ENCODE assay signal across 10 cellular contexts in genomic region chr7:2525931-2526630, GRCh38. TPM values are rescaled to one million over a fixed set of nuclear protein-coding genes. Genes with fewer than 3 reads are reported as not detected.
A peak's percentile ranks its signal among the peaks of the same experiment; 100 is the strongest.
DNase-seq lines count a peak whose midpoint lies in the region; ATAC-seq and TF ChIP-seq lines count a peak whose summit lies in the region.
"Had no signal": no experiment of that assay in that cellular context is flagged by ENCODE, and none has a peak within 500 bp of the region (broad histone marks: within the 10 kb centered on the region; RNA-seq: fewer than 3 reads in every experiment).

No MANE protein-coding gene starts in this region.

- TF ChIP-seq POLR2A in IMR-90 (IDR thresholded peaks at IDR 0.05; ENCODE audit: low read depth, low read length): no peak

- H3K4me3 ChIP-seq in IMR-90 (ENCODE audit: insufficient read depth, low read depth, low read length): no peak overlapping the region

- H3K27ac Mint-ChIP-seq in WTC11: peak overlapping the region; percentile 91
- peak overlapping the region in 1 of 2 donors; percentile 37 for H3K27ac Mint-ChIP-seq in natural killer cell treated with Interleukin-12 subunit alpha and Interleukin-12 subunit beta and Interleukin-15 and Interleukin-18, amount 100 ng/mL, for 72 hours

- H2AFZ ChIP-seq in IMR-90 (replicated peaks; ENCODE audit: low read length, poor library complexity): no peak overlapping the region

- no peak overlapping the region for H3K9ac ChIP-seq in IMR-90 (ENCODE audit: low read depth, low read length)

- H3K9me3 ChIP-seq in IMR-90 (ENCODE audit: control insufficient read depth, insufficient read depth, low read length): no peaks in the 10 kb centered on the region

- 0 out of 2 replicates have a peak overlapping the region, but pooled peaks have one; percentile 5 for H2AK5ac ChIP-seq in IMR-90 (ENCODE audit: low read depth, low read length)

- H3K9me3 Mint-ChIP-seq in WTC11: no peaks in the 10 kb centered on the region
- no peaks in the 10 kb centered on the region for H3K9me3 Mint-ChIP-seq in natural killer cell treated with Interleukin-12 subunit alpha and Interleukin-12 subunit beta and Interleukin-15 and Interleukin-18, amount 100 ng/mL, for 72 hours

- TF ChIP-seq CTCF in IMR-90 (conservative IDR thresholded peaks at IDR 0.05; ENCODE audit: low read depth, low read length) (no peak), WTC11 (IDR thresholded peaks at IDR 0.05) (no peak)

- no TSS peak for BruUV-seq in IMR-90 (replicated peaks; lab: Mats Ljungman, UMichigan)

- H3K23ac ChIP-seq in IMR-90 (ENCODE audit: low read depth, low read length): no peak overlapping the region

- H4K20me1 ChIP-seq in IMR-90 (ENCODE audit: insufficient read depth, low read length): no peaks in the 10 kb centered on the region

- H2BK120ac ChIP-seq in IMR-90 (ENCODE audit: low read depth, low read length): no peak overlapping the region

- H4K8ac ChIP-seq in IMR-90 (ENCODE audit: low read depth in 2 of 2, low read length in 2 of 2): no peak overlapping the region

- H3K27me3 Mint-ChIP-seq in WTC11 (ENCODE audit: low read depth): peaks cover 5% of the 10 kb centered on the region
- no peaks in the 10 kb centered on the region for H3K27me3 Mint-ChIP-seq in natural killer cell treated with Interleukin-12 subunit alpha and Interleukin-12 subunit beta and Interleukin-15 and Interleukin-18, amount 100 ng/mL, for 72 hours

- no peak overlapping the region for H2BK5ac ChIP-seq in IMR-90 (ENCODE audit: low read depth, low read length, poor library complexity, severe bottlenecking)

- H3K14ac ChIP-seq in IMR-90 (replicated peaks; ENCODE audit: low read depth, low read length): no peak overlapping the region

- no peaks in the 10 kb centered on the region for H3K9me1 ChIP-seq in IMR-90 (ENCODE audit: insufficient read depth, low read length)

- H3K79me1 ChIP-seq in IMR-90 (ENCODE audit: low read depth in 1 of 2, low read length in 2 of 2): peaks cover 0 to 6% of the 10 kb centered on the region in 2 experiments; a peak in 1 of 4 replicates

- CTCF ChIA-PET in IMR-90 (lab: Yijun Ruan, JAX) (no interaction called here), WTC11 (lab: Charles Lee) (interaction anchor here (0.9 to 7.1 kb wide), 9 partner anchors 28 to 184 kb away, joined by 3 to 65 read pairs (median 4); no protein-coding TSS in a partner anchor)

- H3K18ac ChIP-seq in IMR-90 (ENCODE audit: low read depth, low read length): no peak overlapping the region

- H3K27ac ChIP-seq in IMR-90 (ENCODE audit: insufficient read depth, low read length): no peak overlapping the region

- in situ Hi-C loops in IMR-90 (cut with MboI; ENCODE audit: low sequenced_read_pairs): no loop called here

- H3K4me1 Mint-ChIP-seq in WTC11: peaks cover 37% of the 10 kb centered on the region
- H3K4me1 Mint-ChIP-seq in natural killer cell treated with Interleukin-12 subunit alpha and Interleukin-12 subunit beta and Interleukin-15 and Interleukin-18, amount 100 ng/mL, for 72 hours (ENCODE audit: low read depth in 2 of 2): peaks cover 38 to 42% of the 10 kb centered on the region in 2 donors

- no peak for TF ChIP-seq RAD21 in IMR-90 (IDR thresholded peaks at IDR 0.05; ENCODE audit: low read length)

- H2BK20ac ChIP-seq in IMR-90 (ENCODE audit: low read depth, low read length): no peak overlapping the region

- H3K27me3 ChIP-seq in IMR-90 (ENCODE audit: control insufficient read depth, insufficient read depth, low read length): no peaks in the 10 kb centered on the region

- H3K36me3 Mint-ChIP-seq in WTC11: peaks cover 5% of the 10 kb centered on the region; the same call in 1 of the 2 replicates
- no peaks in the 10 kb centered on the region for H3K36me3 Mint-ChIP-seq in natural killer cell treated with Interleukin-12 subunit alpha and Interleukin-12 subunit beta and Interleukin-15 and Interleukin-18, amount 100 ng/mL, for 72 hours

- POLR2A ChIA-PET in IMR-90 (lab: Charles Lee; ENCODE audit: unreplicated experiment): no interaction called here
- POLR2A ChIA-PET in WTC11 (lab: Charles Lee): no interaction called here

- H2BK15ac ChIP-seq in IMR-90 (ENCODE audit: low read depth, low read length): no peak overlapping the region

- ATAC-seq in IMR-90 (ENCODE audit: low read depth) (no peak), WTC11 (no peak; the same call in 1 of the 2 replicates), HG02759 (IDR thresholded peaks at IDR 0.05; ENCODE audit: unreplicated experiment) (no peak)
- ATAC-seq in natural killer cell treated with Interleukin-12 subunit alpha and Interleukin-12 subunit beta and Interleukin-15 and Interleukin-18, amount 100 ng/mL, for 72 hours: no peak

- H3K4me1 ChIP-seq in IMR-90 (ENCODE audit: control insufficient read depth, insufficient read depth, low read length): peaks cover 36% of the 10 kb centered on the region

- DNase-seq in COLO668 (lab: John Stamatoyannopoulos, UW; ENCODE audit: unreplicated experiment) (peak; percentile 98), IMR-90 (no peak), WTC11 (ENCODE audit: low spot score) (no peak), HK-2 (ENCODE audit: unreplicated experiment) (no peak), Ammon's horn (ENCODE audit: low spot score) (no peak)
- peak; percentile 60 for DNase-seq in natural killer cell treated with Interleukin-12 subunit alpha and Interleukin-12 subunit beta and Interleukin-15 and Interleukin-18, amount 100 ng/mL, for 72 hours (ENCODE audit: low spot score)
- DNase-seq: effector CD4-positive, alpha-beta T cell; NCI-H526 treated with DMSO at 0.1 percent for 48 hours; T1000 had no signal

- dilution Hi-C loops in IMR-90 (cut with HindIII; ENCODE audit: low sequenced_read_pairs, unreplicated experiment): no loop called here

- intact Hi-C loops in IMR-90 (cut with micrococcal nuclease): no loop called here

- no peak overlapping the region for H2AK9ac ChIP-seq in IMR-90 (replicated peaks; ENCODE audit: low read depth, low read length, poor library complexity)

- H4K91ac ChIP-seq in IMR-90 (ENCODE audit: insufficient read depth, low read depth, low read length): no peak overlapping the region

- no peak overlapping the region for H3K56ac ChIP-seq in IMR-90 (ENCODE audit: extremely low read depth, insufficient read depth, low read length)

- H4K5ac ChIP-seq in IMR-90 (ENCODE audit: low read depth, low read length): no peak overlapping the region

- WGBS in IMR-90 (ENCODE audit: extremely low coverage in 2 of 2, insufficient read length in 1 of 2), 2 experiments: 80% methylated on average over 16 of the region's 28 CpGs; no CpG with 5 or more reads in 1 of the 2 experiments

- no peak overlapping the region for H3K4me2 ChIP-seq in IMR-90 (ENCODE audit: low read depth, low read length)

- H3K4ac ChIP-seq in IMR-90 (ENCODE audit: low read depth, low read length): no peak overlapping the region

- no peaks in the 10 kb centered on the region for H3K36me3 ChIP-seq in IMR-90 (ENCODE audit: control insufficient read depth, insufficient read depth, low read length)

- H3K4me3 Mint-ChIP-seq in WTC11: peak overlapping the region; percentile 25; the same call in 1 of the 2 replicates
- H3K4me3 Mint-ChIP-seq in natural killer cell treated with Interleukin-12 subunit alpha and Interleukin-12 subunit beta and Interleukin-15 and Interleukin-18, amount 100 ng/mL, for 72 hours: peak overlapping the region; percentile 36

TF ChIP-seq in IMR-90, 13 proteins besides CTCF, POLR2A, EP300 and RAD21:
- TF ChIP-seq MAZ (IDR thresholded peaks at IDR 0.05; ENCODE audit: borderline replicate concordance, low read depth, low read length): no peak
- no peak for TF ChIP-seq FOS (IDR thresholded peaks at IDR 0.05; ENCODE audit: low read depth, low read length)
- no peak for TF ChIP-seq SMC3 (IDR thresholded peaks at IDR 0.05; ENCODE audit: low read depth, low read length)
- TF ChIP-seq MAFK (IDR thresholded peaks at IDR 0.05; ENCODE audit: low read depth, low read length): no peak

TF ChIP-seq in WTC11, 78 proteins besides CTCF, POLR2A, EP300 and RAD21 (continues in another document):
- no peak for TF ChIP-seq JAZF1 (CRISPR knock-in tag; IDR thresholded peaks at IDR 0.05)

RNA-seq across cellular contexts. Expression of gene LFNG, which starts 6.5 kb away (rescaled TPM):
- 1.4 and 1.8 TPM in 2 replicates for total RNA-seq in IMR-90 (2012; rRNA removed)
- polyA plus RNA-seq in IMR-90 (2012; rRNA removed): 5.1 and 5.3 TPM in 2 replicates
- 3.8 and 5.3 TPM in 2 replicates for polyA plus RNA-seq in IMR-90 (2012; cell fraction: cytosol; rRNA removed)
- polyA plus RNA-seq in IMR-90 (2012; cell fraction: nucleus; rRNA removed; ENCODE audit: low replicate concordance): 11.2 and 22.5 TPM in 2 replicates
- total RNA-seq in WTC11 (2021): 24.1 to 29.4 TPM (median 26.5 TPM) in 3 replicates
- 100 to 1,000 TPM in 1 of 2 donors, 10 to 100 TPM in 1; 89.8 to 153 TPM for total RNA-seq in natural killer cell treated with Interleukin-12 subunit alpha and Interleukin-12 subunit beta and Interleukin-15 and Interleukin-18, amount 100 ng/mL, for 72 hours

RNA-seq across cellular contexts. Expression of gene BRAT1, which starts 29.2 kb away (rescaled TPM):
- total RNA-seq in IMR-90 (2012; rRNA removed) (5.8 and 6.8 TPM in 2 replicates), WTC11 (2021) (44.0 to 50.0 TPM (median 46.1 TPM) in 3 replicates)
- 21.9 and 27.5 TPM in 2 replicates for polyA plus RNA-seq in IMR-90 (2012; rRNA removed)
- polyA plus RNA-seq in IMR-90 (2012; cell fraction: cytosol; rRNA removed): 19.5 and 22.3 TPM in 2 replicates
- 62.8 and 177 TPM in 2 replicates for polyA plus RNA-seq in IMR-90 (2012; cell fraction: nucleus; rRNA removed; ENCODE audit: low replicate concordance)
- total RNA-seq in natural killer cell treated with Interleukin-12 subunit alpha and Interleukin-12 subunit beta and Interleukin-15 and Interleukin-18, amount 100 ng/mL, for 72 hours: 10 to 100 TPM; 27.0 to 61.4 TPM

RNA-seq across cellular contexts. Expression of gene IQCE, which starts 32.7 kb away (rescaled TPM):
- 5.0 and 6.7 TPM in 2 replicates for total RNA-seq in IMR-90 (2012; rRNA removed)
- 6.3 and 8.1 TPM in 2 replicates for polyA plus RNA-seq in IMR-90 (2012; rRNA removed)
- polyA plus RNA-seq in IMR-90 (2012; cell fraction: cytosol; rRNA removed): 3.9 and 16.6 TPM in 2 replicates
- 15.9 and 17.4 TPM in 2 replicates for polyA plus RNA-seq in IMR-90 (2012; cell fraction: nucleus; rRNA removed; ENCODE audit: low replicate concordance)
- total RNA-seq in WTC11 (2021): 4.4 to 4.7 TPM (median 4.6 TPM) in 3 replicates
- total RNA-seq in natural killer cell treated with Interleukin-12 subunit alpha and Interleukin-12 subunit beta and Interleukin-15 and Interleukin-18, amount 100 ng/mL, for 72 hours: 10 to 100 TPM; 11.6 to 17.7 TPM

RNA-seq across cellular contexts. Expression of gene GRIFIN, which starts 49.9 kb away (rescaled TPM):
- total RNA-seq in IMR-90 (2012; rRNA removed) (not detected in 2 replicates), WTC11 (2021) (not detected in 3 replicates)
- polyA plus RNA-seq in IMR-90 (2012; rRNA removed): not detected in 2 replicates
- polyA plus RNA-seq in IMR-90 (2012; cell fraction: cytosol; rRNA removed): not detected in 2 replicates
- polyA plus RNA-seq in IMR-90 (2012; cell fraction: nucleus; rRNA removed; ENCODE audit: low replicate concordance): not detected in 2 replicates
- not detected for total RNA-seq in natural killer cell treated with Interleukin-12 subunit alpha and Interleukin-12 subunit beta and Interleukin-15 and Interleukin-18, amount 100 ng/mL, for 72 hours

Comparison
In these comparisons a context has a peak if more than half of its experiments do, and no peak if none do; other contexts are left out.
1. DNase-seq: peak in COLO668 (single experiment) and natural killer cell treated with Interleukin-12 subunit alpha and Interleukin-12 subunit beta and Interleukin-15 and Interleukin-18, amount 100 ng/mL, for 72 hours (single experiment); none in IMR-90 (single experiment), WTC11 (single experiment), HK-2 (single experiment) and Ammon's horn (single experiment).